ENCODE assay signal across 8 cellular contexts in genomic region chr4:144355809-144356757, GRCh38.
A peak's percentile ranks its signal among the peaks of the same experiment; 100 is the strongest.
DNase-seq lines count a peak whose midpoint lies in the region; ATAC-seq and TF ChIP-seq lines count a peak whose summit lies in the region.

No MANE protein-coding gene starts in this region.

- no TSS peak for BruUV-seq in HCT116 (replicated peaks; lab: Mats Ljungman, UMichigan)

- no peaks in the 10 kb centered on the region for H3K9me3 Mint-ChIP-seq in activated naive CD4-positive, alpha-beta T cell treated with anti-CD3 and anti-CD28 coated beads for 36 hours
- H3K9me3 Mint-ChIP-seq in activated naive CD4-positive, alpha-beta T cell treated with anti-CD3 and anti-CD28 coated beads, Interleukin-2, amount 10 ng/mL, durations not matched to agents 7 days and 5 days: no peaks in the 10 kb centered on the region
- no peaks in the 10 kb centered on the region for H3K9me3 Mint-ChIP-seq in activated naive CD8-positive, alpha-beta T cell treated with anti-CD3 and anti-CD28 coated beads, Interleukin-2, amount 50 U/mL, for 24 hours
- no peaks in the 10 kb centered on the region for H3K9me3 Mint-ChIP-seq in T-cell

- TF ChIP-seq CTCF in HCT116 (IDR thresholded peaks at IDR 0.05 in 2 of 3, conservative IDR thresholded peaks at IDR 0.05 in 1 of 3; ENCODE audit: borderline replicate concordance in 1 of 3, insufficient read depth in 1 of 3, low read depth in 2 of 3, low read length in 2 of 3) (peak in 2 of 3 experiments; percentile 39 to 50; a peak in 3 of 6 replicates), right lobe of liver (IDR thresholded peaks at IDR 0.05) (no peak), suprapubic skin (IDR thresholded peaks at IDR 0.05) (no peak)

- WGBS in right lobe of liver (ENCODE audit: insufficient coverage, low coverage, low lambda C conversion rate, missing lambda C conversion rate): 15% methylated on average over 10 of the region's 10 CpGs
- 40% methylated on average over 10 of the region's 10 CpGs for WGBS in suprapubic skin

- H3K4me2 ChIP-seq in HCT116 (ENCODE audit: low read length): peak overlapping the region; percentile 57
- H3K4me2 ChIP-seq in Karpas-422 (ENCODE audit: low read depth, low read length, poor library complexity, severe bottlenecking): no peak overlapping the region

- H3K27ac ChIP-seq in HCT116 (ENCODE audit: low read depth, low read length) (no peak overlapping the region), Karpas-422 (ENCODE audit: low read length) (no peak overlapping the region), right lobe of liver (no peak overlapping the region), suprapubic skin (no peak overlapping the region)

- no peak overlapping the region for H3K9ac ChIP-seq in HCT116 (ENCODE audit: low read length)
- H3K9ac ChIP-seq in Karpas-422 (ENCODE audit: low read length): no peak overlapping the region

- TF ChIP-seq POLR2A in HCT116 (IDR thresholded peaks at IDR 0.05; ENCODE audit: borderline replicate concordance, extremely low read depth, insufficient read depth, insufficient read length) (no peak), right lobe of liver (IDR thresholded peaks at IDR 0.05) (no peak), suprapubic skin (IDR thresholded peaks at IDR 0.05) (no peak)

- no peak overlapping the region for H3K27ac Mint-ChIP-seq in activated naive CD4-positive, alpha-beta T cell treated with anti-CD3 and anti-CD28 coated beads for 36 hours
- no peak overlapping the region for H3K27ac Mint-ChIP-seq in activated naive CD4-positive, alpha-beta T cell treated with anti-CD3 and anti-CD28 coated beads, Interleukin-2, amount 10 ng/mL, durations not matched to agents 7 days and 5 days
- no peak overlapping the region for H3K27ac Mint-ChIP-seq in activated naive CD8-positive, alpha-beta T cell treated with anti-CD3 and anti-CD28 coated beads, Interleukin-2, amount 50 U/mL, for 24 hours
- no peak overlapping the region for H3K27ac Mint-ChIP-seq in T-cell

- peaks cover 12 to 13% of the 10 kb centered on the region in 2 experiments; a peak in 3 of 4 replicates for H3K4me1 ChIP-seq in HCT116 (ENCODE audit: control insufficient read depth in 1 of 2, insufficient read depth in 2 of 2, low read length in 2 of 2)
- H3K4me1 ChIP-seq in Karpas-422 (ENCODE audit: low read length): 0 out of 2 replicates have a peak, but pooled peaks cover 3% of the 10 kb centered on the region
- no peaks in the 10 kb centered on the region for H3K4me1 ChIP-seq in right lobe of liver
- H3K4me1 ChIP-seq in suprapubic skin: peaks cover 9% of the 10 kb centered on the region

- H3K4me3 ChIP-seq in HCT116 (replicated peaks in 1 of 2; ENCODE audit: low read depth in 1 of 2, low read length in 2 of 2) (peak overlapping the region in 1 of 2 experiments; percentile 5; a peak in 1 of 4 replicates), Karpas-422 (ENCODE audit: low read length) (no peak overlapping the region), right lobe of liver (no peak overlapping the region), suprapubic skin (no peak overlapping the region)

- H3K27me3 ChIP-seq in HCT116 (ENCODE audit: insufficient read depth, low read length): peaks cover 55% of the 10 kb centered on the region
- no peaks in the 10 kb centered on the region for H3K27me3 ChIP-seq in Karpas-422 (ENCODE audit: low read length)
- H3K27me3 ChIP-seq in right lobe of liver: no peaks in the 10 kb centered on the region
- peaks cover 4% of the 10 kb centered on the region for H3K27me3 ChIP-seq in suprapubic skin

- TF ChIP-seq RAD21 in HCT116 (IDR thresholded peaks at IDR 0.05; ENCODE audit: low read depth): peak; percentile 37

- H3K36me3 ChIP-seq in HCT116 (ENCODE audit: control insufficient read depth in 1 of 2, insufficient read depth in 2 of 2, low read length in 2 of 2) (no peaks in the 10 kb centered on the region), Karpas-422 (ENCODE audit: insufficient read depth, low read length) (no peaks in the 10 kb centered on the region), right lobe of liver (no peaks in the 10 kb centered on the region), suprapubic skin (no peaks in the 10 kb centered on the region)

- no peaks in the 10 kb centered on the region for H3K4me1 Mint-ChIP-seq in activated naive CD4-positive, alpha-beta T cell treated with anti-CD3 and anti-CD28 coated beads for 36 hours (ENCODE audit: low read depth)
- no peaks in the 10 kb centered on the region for H3K4me1 Mint-ChIP-seq in activated naive CD4-positive, alpha-beta T cell treated with anti-CD3 and anti-CD28 coated beads, Interleukin-2, amount 10 ng/mL, durations not matched to agents 7 days and 5 days
- peaks cover 2% of the 10 kb centered on the region for H3K4me1 Mint-ChIP-seq in activated naive CD8-positive, alpha-beta T cell treated with anti-CD3 and anti-CD28 coated beads, Interleukin-2, amount 50 U/mL, for 24 hours
- no peaks in the 10 kb centered on the region for H3K4me1 Mint-ChIP-seq in T-cell

- no peak for TF ChIP-seq EP300 in suprapubic skin (IDR thresholded peaks at IDR 0.05)

- no peaks in the 10 kb centered on the region for H3K79me2 ChIP-seq in HCT116 (ENCODE audit: insufficient read depth, low read length)
- no peaks in the 10 kb centered on the region for H3K79me2 ChIP-seq in Karpas-422 (ENCODE audit: low read length)

- CTCF ChIA-PET in activated naive CD4-positive, alpha-beta T cell treated with anti-CD3 and anti-CD28 coated beads for 36 hours (lab: Charles Lee): no interaction called here
- CTCF ChIA-PET in activated naive CD4-positive, alpha-beta T cell treated with anti-CD3 and anti-CD28 coated beads, Interleukin-2, amount 10 ng/mL, durations not matched to agents 7 days and 5 days (lab: Charles Lee): interaction anchor here (0.5 kb wide), 1 partner anchor 13 kb away, joined by 3 read pairs; no protein-coding TSS in a partner anchor
- CTCF ChIA-PET in HCT116 (lab: Charles Lee): interaction anchor here (0.8 to 1.1 kb wide), 2 partner anchors 42 to 705 kb away, joined by 3 to 4 read pairs; no protein-coding TSS in a partner anchor
- CTCF ChIA-PET in T-cell (lab: Charles Lee): interaction anchor here in 1 of 2 donors (0.6 kb wide), 1 partner anchor 1661 kb away, joined by 3 read pairs; no protein-coding TSS in a partner anchor

- no peak overlapping the region for H2AFZ ChIP-seq in HCT116 (ENCODE audit: low read depth, low read length, poor library complexity, severe bottlenecking)
- H2AFZ ChIP-seq in Karpas-422 (ENCODE audit: low read length): no peak overlapping the region

- H3K4me3 Mint-ChIP-seq in activated naive CD4-positive, alpha-beta T cell treated with anti-CD3 and anti-CD28 coated beads for 36 hours: no peak overlapping the region
- no peak overlapping the region for H3K4me3 Mint-ChIP-seq in activated naive CD4-positive, alpha-beta T cell treated with anti-CD3 and anti-CD28 coated beads, Interleukin-2, amount 10 ng/mL, durations not matched to agents 7 days and 5 days
- no peak overlapping the region for H3K4me3 Mint-ChIP-seq in activated naive CD8-positive, alpha-beta T cell treated with anti-CD3 and anti-CD28 coated beads, Interleukin-2, amount 50 U/mL, for 24 hours
- H3K4me3 Mint-ChIP-seq in T-cell: no peak overlapping the region

- DNase-seq in activated naive CD4-positive, alpha-beta T cell treated with anti-CD3 and anti-CD28 coated beads for 36 hours: peak; percentile 15
- DNase-seq in activated naive CD4-positive, alpha-beta T cell treated with anti-CD3 and anti-CD28 coated beads, Interleukin-2, amount 10 ng/mL, durations not matched to agents 7 days and 5 days: no peak
- DNase-seq in HCT116 (ENCODE audit: low read depth, low spot score) (peak; percentile 67), Karpas-422 (peak; percentile 48), right lobe of liver (no peak), T-cell (no peak), suprapubic skin (ENCODE audit: low spot score in 2 of 2) (no peak)
- DNase-seq in activated naive CD8-positive, alpha-beta T cell treated with anti-CD3 and anti-CD28 coated beads, Interleukin-2, amount 50 U/mL, for 24 hours: peak; percentile 7

- POLR2A ChIA-PET in HCT116 (lab: Charles Lee) (no interaction called here), T-cell (lab: Charles Lee) (no interaction called here)

- H3K36me3 Mint-ChIP-seq in activated naive CD4-positive, alpha-beta T cell treated with anti-CD3 and anti-CD28 coated beads for 36 hours (ENCODE audit: low read depth): no peaks in the 10 kb centered on the region
- no peaks in the 10 kb centered on the region for H3K36me3 Mint-ChIP-seq in activated naive CD4-positive, alpha-beta T cell treated with anti-CD3 and anti-CD28 coated beads, Interleukin-2, amount 10 ng/mL, durations not matched to agents 7 days and 5 days
- H3K36me3 Mint-ChIP-seq in activated naive CD8-positive, alpha-beta T cell treated with anti-CD3 and anti-CD28 coated beads, Interleukin-2, amount 50 U/mL, for 24 hours (ENCODE audit: low read depth): no peaks in the 10 kb centered on the region
- no peaks in the 10 kb centered on the region for H3K36me3 Mint-ChIP-seq in T-cell

- RAD21 ChIA-PET in HCT116 (lab: Charles Lee; ENCODE audit: low non-redundant PET in 1 of 2, low total read pairs in 2 of 2, uncharacterized antibody in 2 of 2, unreplicated experiment in 2 of 2): no interaction called here

- intact Hi-C loops in activated naive CD4-positive, alpha-beta T cell treated with anti-CD3 and anti-CD28 coated beads for 36 hours (cut with micrococcal nuclease): loop anchor here (5.0 to 10.0 kb wide), 2 partner anchors 181 to 706 kb away; no protein-coding TSS in a partner anchor
- intact Hi-C loops in HCT116 (cut with micrococcal nuclease) (loop anchor here (2.0 kb wide), 1 partner anchor 705 kb away; no protein-coding TSS in a partner anchor), right lobe of liver (cut with DNase I) (no loop called here)

- no peaks in the 10 kb centered on the region for H3K9me2 ChIP-seq in HCT116 (ENCODE audit: insufficient read depth)
- H3K9me2 ChIP-seq in Karpas-422 (replicated peaks; ENCODE audit: insufficient read depth, low read length): no peaks in the 10 kb centered on the region

- ATAC-seq in HCT116 (peak; percentile 95), right lobe of liver (peak in 3 of 4 donors; percentile 13 to 69 (median 27)), T-cell (replicated peaks in 1 of 4) (no peak)
- peak; percentile 66 for ATAC-seq in activated naive CD8-positive, alpha-beta T cell treated with anti-CD3 and anti-CD28 coated beads, Interleukin-2, amount 50 U/mL, for 24 hours

- H4K20me1 ChIP-seq in HCT116 (ENCODE audit: insufficient read depth): no peaks in the 10 kb centered on the region
- no peaks in the 10 kb centered on the region for H4K20me1 ChIP-seq in Karpas-422 (ENCODE audit: insufficient read depth, low read depth, low read length)

- H3K9me3 ChIP-seq in HCT116 (ENCODE audit: control insufficient read depth in 1 of 2, insufficient read depth in 1 of 2, low read depth in 1 of 2, low read length in 2 of 2): no peaks in the 10 kb centered on the region
- H3K9me3 ChIP-seq in Karpas-422 (ENCODE audit: low read length): no peaks in the 10 kb centered on the region
- H3K9me3 ChIP-seq in right lobe of liver: no peaks in the 10 kb centered on the region
- no peaks in the 10 kb centered on the region for H3K9me3 ChIP-seq in suprapubic skin

- H3K27me3 Mint-ChIP-seq in activated naive CD4-positive, alpha-beta T cell treated with anti-CD3 and anti-CD28 coated beads for 36 hours (ENCODE audit: low read depth): peaks cover 10% of the 10 kb centered on the region
- peaks cover 3% of the 10 kb centered on the region for H3K27me3 Mint-ChIP-seq in activated naive CD4-positive, alpha-beta T cell treated with anti-CD3 and anti-CD28 coated beads, Interleukin-2, amount 10 ng/mL, durations not matched to agents 7 days and 5 days
- H3K27me3 Mint-ChIP-seq in activated naive CD8-positive, alpha-beta T cell treated with anti-CD3 and anti-CD28 coated beads, Interleukin-2, amount 50 U/mL, for 24 hours: peaks cover 7% of the 10 kb centered on the region
- peaks cover 8 to 15% of the 10 kb centered on the region in 2 donors for H3K27me3 Mint-ChIP-seq in T-cell

Comparison
In these comparisons a context has a peak if more than half of its experiments do, and no peak if none do; other contexts are left out.
1. DNase-seq: peak in activated naive CD4-positive, alpha-beta T cell treated with anti-CD3 and anti-CD28 coated beads for 36 hours (single experiment), HCT116 (single experiment), Karpas-422 (single experiment) and activated naive CD8-positive, alpha-beta T cell treated with anti-CD3 and anti-CD28 coated beads, Interleukin-2, amount 50 U/mL, for 24 hours (single experiment); none in activated naive CD4-positive, alpha-beta T cell treated with anti-CD3 and anti-CD28 coated beads, Interleukin-2, amount 10 ng/mL, durations not matched to agents 7 days and 5 days (single experiment), right lobe of liver (0 of 3), T-cell (0 of 34) and suprapubic skin (0 of 2).
2. ATAC-seq: peak in HCT116 (single experiment), activated naive CD8-positive, alpha-beta T cell treated with anti-CD3 and anti-CD28 coated beads, Interleukin-2, amount 50 U/mL, for 24 hours (single experiment) and right lobe of liver (3 of 4); none in T-cell (0 of 4).
3. CTCF ChIP-seq: peak in HCT116 (2 of 3); none in right lobe of liver (0 of 4) and suprapubic skin (0 of 2).
4. intact Hi-C loops: an anchor here in activated naive CD4-positive, alpha-beta T cell treated with anti-CD3 and anti-CD28 coated beads for 36 hours (5.0 to 10.0 kb wide) and HCT116 (2.0 kb wide); none called in right lobe of liver.